1 cellular context compared by ENCODE assay signal in the genomic region with DNA sequence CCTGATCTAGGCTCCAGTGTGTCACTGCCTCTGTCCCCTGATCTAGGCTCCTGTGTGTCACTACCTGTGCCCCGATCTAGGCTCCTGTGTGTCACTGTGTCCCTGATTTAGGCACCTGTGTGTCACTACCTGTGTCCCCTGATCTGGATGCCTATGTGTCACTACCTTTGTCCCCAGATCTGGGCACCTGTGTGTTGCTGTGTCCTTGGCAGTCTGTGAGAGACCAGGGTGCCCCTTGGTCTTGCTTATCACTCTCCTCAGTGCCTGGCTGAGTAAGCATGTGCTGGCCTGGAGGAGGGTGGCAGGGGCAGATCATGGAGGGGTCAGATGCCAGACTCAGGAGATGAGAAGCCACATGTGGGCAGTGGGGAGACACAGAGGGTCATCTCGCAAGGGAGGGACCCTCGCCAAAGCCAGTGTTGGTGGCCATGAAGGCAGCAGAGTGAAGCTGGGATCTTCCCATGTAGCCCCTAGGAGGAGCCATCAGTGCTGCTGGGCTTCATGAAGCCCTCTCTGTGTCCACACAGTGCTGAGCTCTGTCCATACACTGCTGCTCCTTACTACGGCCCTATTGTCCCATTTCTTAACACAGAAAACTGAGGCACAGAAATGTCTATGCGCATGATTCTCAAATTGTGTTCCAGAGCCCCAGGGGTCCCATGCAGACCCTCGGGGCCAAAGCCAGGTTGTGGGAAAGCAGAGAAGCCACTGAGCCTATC.
TF ChIP-seq lines count a peak whose summit lies in the region.

No MANE protein-coding gene starts in this region.

TF ChIP-seq in H1, 55 proteins besides CTCF, POLR2A, EP300 and RAD21:
- TF ChIP-seq RXRA (IDR thresholded peaks at IDR 0.05; ENCODE audit: insufficient read depth, low read depth, low read length), result no peak
- peak; percentile 83; the same call in 1 of the 2 replicates for TF ChIP-seq KDM1A (IDR thresholded peaks at IDR 0.05; ENCODE audit: borderline replicate concordance, low read length)
